Comparison of ENCODE assay signal across 22 cellular contexts in the genomic region with DNA sequence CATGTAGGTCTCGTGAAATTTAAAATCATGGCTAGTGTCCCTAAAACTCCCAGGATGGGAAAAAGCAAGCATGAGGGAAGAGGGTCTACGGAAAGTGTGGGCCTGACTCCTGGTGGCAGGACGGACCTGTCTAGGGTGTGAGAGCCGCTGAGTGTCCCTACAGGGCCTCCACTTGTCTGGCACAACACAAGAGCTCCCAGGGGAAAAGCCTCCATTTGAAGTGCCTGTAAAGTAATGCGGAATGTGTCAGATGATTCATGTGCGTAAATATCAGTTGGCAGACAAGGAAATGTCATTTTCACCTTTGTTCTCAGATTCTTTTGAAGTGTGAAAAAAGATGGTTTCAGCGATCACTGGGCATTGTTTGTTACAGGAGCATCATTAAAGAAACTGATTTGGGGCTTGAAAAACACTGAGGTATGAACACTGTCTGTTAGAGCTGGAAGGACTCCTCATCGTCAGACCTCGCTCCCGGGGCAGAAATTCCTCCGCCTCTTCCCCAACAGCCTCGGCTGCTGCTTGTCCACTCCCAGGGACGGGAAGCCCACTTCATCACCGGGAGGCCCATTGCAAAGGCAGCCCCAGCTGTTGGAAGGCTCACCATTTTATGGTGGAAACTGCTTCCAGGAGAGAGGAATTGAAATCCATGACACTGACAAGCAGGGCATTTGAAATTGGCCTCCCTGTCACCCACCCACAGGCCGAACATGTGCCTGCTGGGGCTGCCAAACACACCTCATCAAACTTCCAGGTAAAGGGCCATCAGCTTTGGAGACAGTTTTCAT.
DNase-seq lines count a peak whose midpoint lies in the region; TF ChIP-seq lines count a peak whose summit lies in the region.
"Had no signal": no experiment of that assay in that cellular context is flagged by ENCODE, and none has a peak within 500 bp of the region (broad histone marks: within the 10 kb centered on the region; RNA-seq: fewer than 3 reads in every experiment).

No MANE protein-coding gene starts in this region.

- no peaks in the 10 kb centered on the region for H4K20me1 ChIP-seq in hepatocyte (ENCODE audit: insufficient read depth, poor library complexity, severe bottlenecking)

- H3K79me2 ChIP-seq in hepatocyte = no peaks in the 10 kb centered on the region

- no peaks in the 10 kb centered on the region for H3K36me3 ChIP-seq in hepatocyte (replicated peaks; ENCODE audit: insufficient read depth, low read depth)
- H3K36me3 ChIP-seq: adrenal gland, neutrophil, thyroid gland had no signal

- no peaks in the 10 kb centered on the region for H3K4me1 Mint-ChIP-seq in osteocyte (ENCODE audit: unreplicated experiment)
- H3K4me1 Mint-ChIP-seq: activated B cell treated with CpG ODN at 0.5 μM for 24 hours; CD4-positive, CD25-positive, alpha-beta regulatory T cell; stimulated activated memory B cell treated with anti-CD40 and anti-IgM and Interleukin-4, amounts not matched to agents 10 μg/mL and 1 μg/mL and 100 μg/mL, for 72 hours had no signal

- no peaks in the 10 kb centered on the region for H3K9me2 ChIP-seq in hepatocyte (replicated peaks; ENCODE audit: insufficient read depth)

- H3K4me1 ChIP-seq in hepatocyte (ENCODE audit: insufficient read depth) = peaks cover 12% of the 10 kb centered on the region
- H3K4me1 ChIP-seq: adrenal gland, thyroid gland had no signal

- no peaks in the 10 kb centered on the region for H3K9me3 ChIP-seq in hepatocyte (ENCODE audit: low read depth)
- H3K9me3 ChIP-seq: adrenal gland, neutrophil, thyroid gland had no signal

- no peak overlapping the region for H3K27ac ChIP-seq in hepatocyte
- H3K27ac ChIP-seq: adrenal gland, neutrophil, thyroid gland had no signal

- H3K4me2 ChIP-seq in hepatocyte = no peak overlapping the region

- 84% methylated on average over 15 of the region's 15 CpGs for WGBS in hepatocyte (ENCODE audit: low lambda C conversion rate, missing lambda C conversion rate)

- no peak overlapping the region for H3K27ac Mint-ChIP-seq in osteocyte (ENCODE audit: unreplicated experiment)
- H3K27ac Mint-ChIP-seq: activated B cell treated with CpG ODN at 0.5 μM for 24 hours; CD4-positive, CD25-positive, alpha-beta regulatory T cell; stimulated activated memory B cell treated with anti-CD40 and anti-IgM and Interleukin-4, amounts not matched to agents 10 μg/mL and 1 μg/mL and 100 μg/mL, for 72 hours; T-helper 2 cell treated with Interferon-gamma antibody and Interleukin-4, amounts not matched to agents 5 μg/mL and 100 μg/mL, for 36 hours had no signal

- peaks cover 10% of the 10 kb centered on the region for H3K9me3 Mint-ChIP-seq in osteocyte (ENCODE audit: unreplicated experiment)
- H3K9me3 Mint-ChIP-seq: stimulated activated memory B cell treated with anti-CD40 and anti-IgM and Interleukin-4, amounts not matched to agents 10 μg/mL and 1 μg/mL and 100 μg/mL, for 72 hours; T-helper 2 cell treated with Interferon-gamma antibody and Interleukin-4, amounts not matched to agents 5 μg/mL and 100 μg/mL, for 36 hours had no signal

- no peaks in the 10 kb centered on the region for H3K27me3 ChIP-seq in hepatocyte
- H3K27me3 ChIP-seq: adrenal gland, neutrophil, thyroid gland had no signal

- no peak overlapping the region for H2AFZ ChIP-seq in hepatocyte

- H3K4me3 ChIP-seq in hepatocyte = no peak overlapping the region
- H3K4me3 ChIP-seq: adrenal gland, thyroid gland had no signal

- no peak overlapping the region for H3K4me3 Mint-ChIP-seq in osteocyte (ENCODE audit: unreplicated experiment)
- H3K4me3 Mint-ChIP-seq: activated B cell treated with CpG ODN at 0.5 μM for 24 hours; CD4-positive, CD25-positive, alpha-beta regulatory T cell; stimulated activated memory B cell treated with anti-CD40 and anti-IgM and Interleukin-4, amounts not matched to agents 10 μg/mL and 1 μg/mL and 100 μg/mL, for 72 hours; T-helper 2 cell treated with Interferon-gamma antibody and Interleukin-4, amounts not matched to agents 5 μg/mL and 100 μg/mL, for 36 hours had no signal

- peak; percentile 33 for DNase-seq in activated CD8-positive, alpha-beta memory T cell treated with anti-CD3 and anti-CD28 coated beads for 24 hours
- DNase-seq in activated CD8-positive, alpha-beta memory T cell treated with anti-CD3 and anti-CD28 coated beads, Interleukin-2, amount 50 U/mL, for 4 hours = no peak
- DNase-seq in NCI-H2107 (lab: John Stamatoyannopoulos, UW) = peak; percentile 19
- DNase-seq in ecto neural progenitor cell (ENCODE audit: low spot score) = peak; percentile 28
- DNase-seq in osteocyte (ENCODE audit: extremely low spot score, unreplicated experiment) = peak; percentile 78
- no peak for DNase-seq in effector CD8-positive, alpha-beta T cell (lab: John Stamatoyannopoulos, UW)
- DNase-seq in hepatocyte (ENCODE audit: low spot score) = no peak
- DNase-seq in NCI-H1105 (lab: John Stamatoyannopoulos, UW) = no peak
- DNase-seq: activated B cell treated with CpG ODN at 0.5 μM for 24 hours; CD4-positive, CD25-positive, alpha-beta regulatory T cell; cerebellar nuclear complex; hippocampal formation; IMR-90; kidney glomerular epithelial cell; MM.1S; NCI-H2171 treated with DMSO at 0.1 percent for 48 hours; NCI-H82; thyroid gland had no signal

- no peak for TF ChIP-seq CTCF in osteocyte (IDR thresholded peaks at IDR 0.05)
- TF ChIP-seq CTCF in hepatocyte (IDR thresholded peaks at IDR 0.05; ENCODE audit: poor library complexity) = no peak

- H3K27me3 Mint-ChIP-seq in osteocyte (ENCODE audit: unreplicated experiment) = peaks cover 8% of the 10 kb centered on the region

- no peaks in the 10 kb centered on the region for H3K36me3 Mint-ChIP-seq in osteocyte (ENCODE audit: unreplicated experiment)
- H3K36me3 Mint-ChIP-seq: CD4-positive, CD25-positive, alpha-beta regulatory T cell; stimulated activated memory B cell treated with anti-CD40 and anti-IgM and Interleukin-4, amounts not matched to agents 10 μg/mL and 1 μg/mL and 100 μg/mL, for 72 hours had no signal

Comparison
In these comparisons a context has a peak if more than half of its experiments do, and no peak if none do; other contexts are left out.
1. DNase-seq: peak in activated CD8-positive, alpha-beta memory T cell treated with anti-CD3 and anti-CD28 coated beads for 24 hours (single experiment), NCI-H2107 (single experiment), ecto neural progenitor cell (single experiment) and osteocyte (single experiment); none in activated CD8-positive, alpha-beta memory T cell treated with anti-CD3 and anti-CD28 coated beads, Interleukin-2, amount 50 U/mL, for 4 hours (single experiment), effector CD8-positive, alpha-beta T cell (single experiment), hepatocyte (single experiment) and NCI-H1105 (single experiment).